In genomic region chrX:155028749-155029360, GRCh38 we compare ENCODE assay signal across 8 cellular contexts. TPM values are rescaled to one million over a fixed set of nuclear protein-coding genes. Genes with fewer than 3 reads are reported as not detected.
A peak's percentile ranks its signal among the peaks of the same experiment; 100 is the strongest.
DNase-seq lines count a peak whose midpoint lies in the region; TF ChIP-seq lines count a peak whose summit lies in the region.

No MANE protein-coding gene starts in this region.

- no peak overlapping the region for H3K4me3 ChIP-seq in CD8-positive, alpha-beta memory T cell (ENCODE audit: low read length)
- H3K4me3 ChIP-seq in astrocyte of the spinal cord (ENCODE audit: low read depth, low read length) (no peak overlapping the region), muscle layer of duodenum (ENCODE audit: low read depth in 1 of 2, low read length in 2 of 2) (no peak overlapping the region), dorsolateral prefrontal cortex (peak overlapping the region in 1 of 59 donors; percentile 53)

- intact Hi-C loops in dorsolateral prefrontal cortex (cut with DNase I) = no loop called here

- no peaks in the 10 kb centered on the region for H3K27me3 ChIP-seq in CD8-positive, alpha-beta memory T cell (ENCODE audit: insufficient read depth, low read length, poor library complexity, severe bottlenecking)
- H3K27me3 ChIP-seq in muscle layer of duodenum (ENCODE audit: low read depth, low read length) = no peaks in the 10 kb centered on the region
- H3K27me3 ChIP-seq in dorsolateral prefrontal cortex = peaks cover 0 to 6% (median 0%) of the 10 kb centered on the region in 45 donors

- peak overlapping the region in 5 of 7 donors; percentile 2 to 98 (median 22) for H3K4me3 Mint-ChIP-seq in CD8-positive, alpha-beta memory T cell

- no peaks in the 10 kb centered on the region for H3K9me3 Mint-ChIP-seq in CD8-positive, alpha-beta memory T cell

- H3K36me3 Mint-ChIP-seq in CD8-positive, alpha-beta memory T cell = peaks cover 0 to 9% (median 0%) of the 10 kb centered on the region in 3 donors

- no peak for DNase-seq in CD8-positive, alpha-beta memory T cell
- DNase-seq in LHCN-M2 (ENCODE audit: low read depth) (peak; percentile 12), astrocyte of the spinal cord (ENCODE audit: low read depth, low spot score) (peak; percentile 25), dorsolateral prefrontal cortex (no peak), HEK293T (ENCODE audit: extremely low spot score) (no peak), RWPE1 (ENCODE audit: low spot score) (no peak), activated gamma-delta T cell treated with Interleukin-2 at 50 U/mL for 16 hours (no peak)

- H3K4me1 ChIP-seq in CD8-positive, alpha-beta memory T cell (ENCODE audit: insufficient read depth, low read length) = peaks cover 14% of the 10 kb centered on the region
- H3K4me1 ChIP-seq in muscle layer of duodenum (ENCODE audit: control insufficient read depth in 1 of 2, insufficient read depth in 2 of 2, low read length in 2 of 2) = no peaks in the 10 kb centered on the region

- peaks cover 0 to 6% of the 10 kb centered on the region in 2 donors for H3K27me3 Mint-ChIP-seq in CD8-positive, alpha-beta memory T cell

- CTCF ChIA-PET in CD8-positive, alpha-beta memory T cell (lab: Charles Lee) = interaction anchor here (1.4 kb wide), 1 partner anchor 42 kb away, joined by 3 read pairs; no protein-coding TSS in a partner anchor
- CTCF ChIA-PET in HEK293T (lab: Yijun Ruan, JAX) (interaction anchor here (1.1 kb wide), 1 partner anchor 28 kb away, joined by 3 read pairs; no protein-coding TSS in a partner anchor), RWPE1 (lab: Yijun Ruan, JAX) (no interaction called here)

- in situ Hi-C loops in astrocyte of the spinal cord (cut with HindIII; ENCODE audit: low sequenced_read_pairs) = no loop called here

- no peaks in the 10 kb centered on the region for H3K36me3 ChIP-seq in CD8-positive, alpha-beta memory T cell (ENCODE audit: insufficient read depth, low read length)
- peaks cover 0 to 5% of the 10 kb centered on the region in 2 donors for H3K36me3 ChIP-seq in muscle layer of duodenum (ENCODE audit: control insufficient read depth in 1 of 2, insufficient read depth in 2 of 2, low read length in 2 of 2)

- H3K27ac ChIP-seq in CD8-positive, alpha-beta memory T cell (ENCODE audit: low read depth, low read length) = peak overlapping the region; percentile 90
- peak overlapping the region; percentile 99 for H3K27ac ChIP-seq in muscle layer of duodenum (ENCODE audit: low read length)
- H3K27ac ChIP-seq in dorsolateral prefrontal cortex = peak overlapping the region in 5 of 59 donors; percentile 0 to 96 (median 95)
- H3K27ac ChIP-seq in RWPE1 = no peak overlapping the region

- no peaks in the 10 kb centered on the region for H3K9me3 ChIP-seq in CD8-positive, alpha-beta memory T cell (ENCODE audit: low read length)
- H3K9me3 ChIP-seq in muscle layer of duodenum (ENCODE audit: control insufficient read depth in 1 of 2, low read length in 2 of 2) = no peaks in the 10 kb centered on the region

- POLR2A ChIA-PET in CD8-positive, alpha-beta memory T cell (lab: Charles Lee) = no interaction called here
- POLR2A ChIA-PET in HEK293T (lab: Yijun Ruan, JAX) = interaction anchor here (1.1 kb wide), 1 partner anchor 11 kb away, joined by 3 read pairs; no protein-coding TSS in a partner anchor
- POLR2A ChIA-PET in RWPE1 (lab: Yijun Ruan, JAX; ENCODE audit: low non-redundant PET) = no interaction called here

- no peak for TF ChIP-seq CTCF in astrocyte of the spinal cord (IDR thresholded peaks at IDR 0.05; ENCODE audit: low read depth, low read length)
- no peak for TF ChIP-seq CTCF in dorsolateral prefrontal cortex (IDR thresholded peaks at IDR 0.05 in 54 of 56, conservative IDR thresholded peaks at IDR 0.05 in 2 of 56; ENCODE audit: low read depth in 1 of 56, partially characterized antibody in 56 of 56)
- no peak for TF ChIP-seq CTCF in RWPE1 (conservative IDR thresholded peaks at IDR 0.05; ENCODE audit: low read depth)

- H3K4me1 Mint-ChIP-seq in CD8-positive, alpha-beta memory T cell = peaks cover 20 to 41% (median 21%) of the 10 kb centered on the region in 3 donors

- peak overlapping the region in 7 of 8 donors; percentile 37 to 98 (median 97) for H3K27ac Mint-ChIP-seq in CD8-positive, alpha-beta memory T cell

TF ChIP-seq in HEK293T, 16 proteins besides CTCF, POLR2A, EP300 and RAD21:
- TF ChIP-seq LEF1 (IDR thresholded peaks at IDR 0.05; ENCODE audit: borderline replicate concordance) (no peak), ARNT (IDR thresholded peaks at IDR 0.05) (no peak)

RNA-seq across cellular contexts. Expression of gene FUNDC2, which starts 2.2 kb away (rescaled TPM):
- 100 to 1,000 TPM in 1 of 2 experiments, 10 to 100 TPM in 1; 96.4 to 104 TPM for total RNA-seq in CD8-positive, alpha-beta memory T cell
- 178 TPM for polyA plus RNA-seq in CD8-positive, alpha-beta memory T cell
- 38.0 and 40.6 TPM in 2 replicates for total RNA-seq in LHCN-M2 (2014; rRNA removed)
- 80.0 TPM for polyA plus RNA-seq in LHCN-M2 (2012)
- 10 to 100 TPM; 44.5 to 95.0 (median 68.8) TPM for total RNA-seq in dorsolateral prefrontal cortex

RNA-seq across cellular contexts. Expression of gene F8, which starts 6.3 kb away (rescaled TPM):
- 10 to 100 TPM; 10.8 to 11.9 TPM for total RNA-seq in CD8-positive, alpha-beta memory T cell
- polyA plus RNA-seq in CD8-positive, alpha-beta memory T cell = 15.2 TPM
- total RNA-seq in LHCN-M2 (2014; rRNA removed) (7.8 and 11.4 TPM in 2 replicates), dorsolateral prefrontal cortex (10 to 100 TPM in 118 of 120 experiments, 1 to 10 TPM in 2; 8.5 to 27.1 (median 17.0) TPM)
- 5.6 TPM for polyA plus RNA-seq in LHCN-M2 (2012)

RNA-seq across cellular contexts. Expression of gene CMC4, which starts 42.1 kb away (rescaled TPM):
- 1 to 10 TPM; 3.6 to 4.3 TPM for total RNA-seq in CD8-positive, alpha-beta memory T cell
- polyA plus RNA-seq in CD8-positive, alpha-beta memory T cell = 28.7 TPM
- total RNA-seq in LHCN-M2 (2014; rRNA removed) (17.2 and 23.2 TPM in 2 replicates), dorsolateral prefrontal cortex (10 to 100 TPM in 2 of 120 experiments, 1 to 10 TPM in 118; 2.1 to 11.2 (median 5.9) TPM)
- polyA plus RNA-seq in LHCN-M2 (2012) = 9.3 TPM

RNA-seq across cellular contexts. Expression of gene MTCP1, which starts 42.1 kb away (rescaled TPM):
- 10 to 100 TPM; 22.6 to 24.2 TPM for total RNA-seq in CD8-positive, alpha-beta memory T cell
- polyA plus RNA-seq in CD8-positive, alpha-beta memory T cell = 21.8 TPM
- total RNA-seq in LHCN-M2 (2014; rRNA removed) (2.0 and 7.2 TPM in 2 replicates), dorsolateral prefrontal cortex (10 to 100 TPM in 83 of 120 experiments, 1 to 10 TPM in 37; 2.4 to 21.5 (median 12.1) TPM)
- polyA plus RNA-seq in LHCN-M2 (2012) = 16.9 TPM

RNA-seq across cellular contexts. Expression of gene BRCC3, which starts 42.5 kb away (rescaled TPM):
- total RNA-seq in CD8-positive, alpha-beta memory T cell = 10 to 100 TPM; 37.0 to 41.3 TPM
- polyA plus RNA-seq in CD8-positive, alpha-beta memory T cell = 27.3 TPM
- total RNA-seq in LHCN-M2 (2014; rRNA removed) (8.3 and 14.8 TPM in 2 replicates), dorsolateral prefrontal cortex (10 to 100 TPM; 11.5 to 27.6 (median 19.0) TPM)
- polyA plus RNA-seq in LHCN-M2 (2012) = 9.8 TPM

Comparison
In these comparisons a context has a peak if more than half of its experiments do, and no peak if none do; other contexts are left out.
1. DNase-seq: peak in LHCN-M2 (single experiment) and astrocyte of the spinal cord (single experiment); none in CD8-positive, alpha-beta memory T cell (0 of 5), dorsolateral prefrontal cortex (0 of 10), HEK293T (single experiment), RWPE1 (single experiment) and activated gamma-delta T cell treated with Interleukin-2 at 50 U/mL for 16 hours (single experiment).